ENCODE assay signal across 1 cellular context in genomic region chr6:31035862-31036497, GRCh38.
TF ChIP-seq lines count a peak whose summit lies in the region.

No MANE protein-coding gene starts in this region.

TF ChIP-seq in K562, 482 proteins besides CTCF, POLR2A, EP300 and RAD21 (continued from another document):
- TF ChIP-seq ZSCAN32 (CRISPR knock-in tag; IDR thresholded peaks at IDR 0.05) (0 out of 2 replicates have a peak, but pooled peaks have one; percentile 58), CTBP1 (IDR thresholded peaks at IDR 0.05; ENCODE audit: borderline replicate concordance) (no peak), CEBPB (tag; IDR thresholded peaks at IDR 0.05) (peak; percentile 74), ZBTB1 (CRISPR knock-in tag; IDR thresholded peaks at IDR 0.05; ENCODE audit: borderline replicate concordance, low read depth) (no peak), KAT8 (IDR thresholded peaks at IDR 0.05; ENCODE audit: low read depth) (no peak), CHD7 (IDR thresholded peaks at IDR 0.05; ENCODE audit: low read depth, low read length) (no peak), RCOR1 (IDR thresholded peaks at IDR 0.05; ENCODE audit: borderline replicate concordance in 1 of 2, low read depth in 2 of 2, low read length in 2 of 2) (no peak), THRB (CRISPR knock-in tag; conservative IDR thresholded peaks at IDR 0.05) (no peak), ZKSCAN8 (CRISPR knock-in tag; IDR thresholded peaks at IDR 0.05) (no peak), ZC3H11A (IDR thresholded peaks at IDR 0.05; ENCODE audit: low read depth, low read length) (no peak), CEBPG (CRISPR knock-in tag; IDR thresholded peaks at IDR 0.05) (no peak), CEBPG (tag; conservative IDR thresholded peaks at IDR 0.05 in 1 of 2, IDR thresholded peaks at IDR 0.05 in 1 of 2) (peak; percentile 77 to 91), ZNF12 (CRISPR knock-in tag; IDR thresholded peaks at IDR 0.05) (no peak), HBP1 (CRISPR knock-in tag; IDR thresholded peaks at IDR 0.05) (no peak), AFF1 (IDR thresholded peaks at IDR 0.05; ENCODE audit: low read depth in 1 of 2, partially characterized antibody in 2 of 2) (no peak), ZNF668 (CRISPR knock-in tag; IDR thresholded peaks at IDR 0.05) (no peak), SMARCA4 (IDR thresholded peaks at IDR 0.05) (no peak), RBM39 (optimal IDR thresholded peaks at IDR 0.05; ENCODE audit: low read depth, low read length) (no peak), ATF3 (IDR thresholded peaks at IDR 0.05) (peak; percentile 38; the same call in 1 of the 2 replicates), ATF3 (CRISPR knock-in tag; conservative IDR thresholded peaks at IDR 0.05) (no peak), ILF3 (IDR thresholded peaks at IDR 0.05; ENCODE audit: borderline replicate concordance) (no peak)
- TF ChIP-seq, protein P1, sequence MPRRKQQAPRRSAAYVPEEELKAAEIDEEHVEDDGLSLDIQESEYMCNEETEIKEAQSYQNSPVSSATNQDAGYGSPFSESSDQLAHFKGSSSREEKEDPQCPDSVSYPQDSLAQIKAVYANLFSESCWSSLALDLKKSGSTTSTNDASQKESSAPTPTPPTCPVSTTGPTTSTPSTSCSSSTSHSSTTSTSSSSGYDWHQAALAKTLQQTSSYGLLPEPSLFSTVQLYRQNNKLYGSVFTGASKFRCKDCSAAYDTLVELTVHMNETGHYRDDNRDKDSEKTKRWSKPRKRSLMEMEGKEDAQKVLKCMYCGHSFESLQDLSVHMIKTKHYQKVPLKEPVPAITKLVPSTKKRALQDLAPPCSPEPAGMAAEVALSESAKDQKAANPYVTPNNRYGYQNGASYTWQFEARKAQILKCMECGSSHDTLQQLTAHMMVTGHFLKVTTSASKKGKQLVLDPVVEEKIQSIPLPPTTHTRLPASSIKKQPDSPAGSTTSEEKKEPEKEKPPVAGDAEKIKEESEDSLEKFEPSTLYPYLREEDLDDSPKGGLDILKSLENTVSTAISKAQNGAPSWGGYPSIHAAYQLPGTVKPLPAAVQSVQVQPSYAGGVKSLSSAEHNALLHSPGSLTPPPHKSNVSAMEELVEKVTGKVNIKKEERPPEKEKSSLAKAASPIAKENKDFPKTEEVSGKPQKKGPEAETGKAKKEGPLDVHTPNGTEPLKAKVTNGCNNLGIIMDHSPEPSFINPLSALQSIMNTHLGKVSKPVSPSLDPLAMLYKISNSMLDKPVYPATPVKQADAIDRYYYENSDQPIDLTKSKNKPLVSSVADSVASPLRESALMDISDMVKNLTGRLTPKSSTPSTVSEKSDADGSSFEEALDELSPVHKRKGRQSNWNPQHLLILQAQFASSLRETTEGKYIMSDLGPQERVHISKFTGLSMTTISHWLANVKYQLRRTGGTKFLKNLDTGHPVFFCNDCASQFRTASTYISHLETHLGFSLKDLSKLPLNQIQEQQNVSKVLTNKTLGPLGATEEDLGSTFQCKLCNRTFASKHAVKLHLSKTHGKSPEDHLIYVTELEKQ (CRISPR knock-in tag; IDR thresholded peaks at IDR 0.05) = no peak
- TF ChIP-seq, protein P2, sequence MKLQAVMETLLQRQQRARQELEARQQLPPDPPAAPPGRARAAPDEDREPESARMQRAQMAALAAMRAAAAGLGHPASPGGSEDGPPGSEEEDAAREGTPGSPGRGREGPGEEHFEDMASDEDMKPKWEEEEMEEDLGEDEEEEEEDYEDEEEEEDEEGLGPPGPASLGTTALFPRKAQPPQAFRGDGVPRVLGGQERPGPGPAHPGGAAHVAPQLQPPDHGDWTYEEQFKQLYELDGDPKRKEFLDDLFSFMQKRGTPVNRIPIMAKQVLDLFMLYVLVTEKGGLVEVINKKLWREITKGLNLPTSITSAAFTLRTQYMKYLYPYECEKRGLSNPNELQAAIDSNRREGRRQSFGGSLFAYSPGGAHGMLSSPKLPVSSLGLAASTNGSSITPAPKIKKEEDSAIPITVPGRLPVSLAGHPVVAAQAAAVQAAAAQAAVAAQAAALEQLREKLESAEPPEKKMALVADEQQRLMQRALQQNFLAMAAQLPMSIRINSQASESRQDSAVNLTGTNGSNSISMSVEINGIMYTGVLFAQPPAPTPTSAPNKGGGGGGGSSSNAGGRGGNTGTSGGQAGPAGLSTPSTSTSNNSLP (IDR thresholded peaks at IDR 0.05; ENCODE audit: borderline replicate concordance, low read depth, low read length) = no peak
